7 cellular contexts compared by ENCODE assay signal in genomic region chr16:68107529-68107928, GRCh38. TPM values are rescaled to one million over a fixed set of nuclear protein-coding genes. Genes with fewer than 3 reads are reported as not detected.
DNase-seq lines count a peak whose midpoint lies in the region; ATAC-seq and TF ChIP-seq lines count a peak whose summit lies in the region.
"Not testable (repeated sequence)": the region's sequence is repeated elsewhere in the genome, so short reads cannot be mapped to it uniquely, and the experiment has no call there.

No MANE protein-coding gene starts in this region.

- not testable (repeated sequence) for TF ChIP-seq CTCF in CD4-positive, alpha-beta T cell (IDR thresholded peaks at IDR 0.05)

- not testable (repeated sequence) for DNase-seq in CD4-positive, alpha-beta T cell; CD8-positive, alpha-beta memory T cell; activated T-cell treated with anti-CD3 and anti-CD28 coated beads, Interleukin-2, amount 50 U/mL, for 72 hours; central memory CD8-positive, alpha-beta T cell (ENCODE audit: low spot score in 2 of 2); naive thymus-derived CD4-positive, alpha-beta T cell; stimulated activated effector memory CD8-positive, alpha-beta T cell treated with anti-CD3 and anti-CD28 coated beads, Interleukin-12 subunit alpha, Interleukin-12 subunit beta, amount 100 ng/mL, for 72 hours (ENCODE audit: low spot score in 2 of 2)

- H3K4me3 ChIP-seq in CD8-positive, alpha-beta memory T cell (ENCODE audit: low read length); naive thymus-derived CD4-positive, alpha-beta T cell (ENCODE audit: low read length): not testable (repeated sequence)

- H3K36me3 Mint-ChIP-seq in CD4-positive, alpha-beta T cell (ENCODE audit: low read depth) = peaks cover 63% of the 10 kb centered on the region
- H3K36me3 Mint-ChIP-seq in CD8-positive, alpha-beta memory T cell = peaks cover 19 to 38% (median 33%) of the 10 kb centered on the region in 3 donors
- H3K36me3 Mint-ChIP-seq in activated T-cell treated with anti-CD3 and anti-CD28 coated beads, Interleukin-2, amount 50 U/mL, for 72 hours (ENCODE audit: insufficient read depth in 2 of 2) = peaks cover 34 to 54% of the 10 kb centered on the region in 2 donors
- H3K36me3 Mint-ChIP-seq in activated naive CD4-positive, alpha-beta T cell treated with anti-CD3 and anti-CD28 coated beads, Interleukin-2, amount 50 U/mL, for 24 hours = peaks cover 35% of the 10 kb centered on the region
- H3K36me3 Mint-ChIP-seq in central memory CD8-positive, alpha-beta T cell (ENCODE audit: insufficient read depth) = not testable (repeated sequence)
- peaks cover 23 to 68% (median 49%) of the 10 kb centered on the region in 5 donors for H3K36me3 Mint-ChIP-seq in naive thymus-derived CD4-positive, alpha-beta T cell
- peaks cover 56% of the 10 kb centered on the region for H3K36me3 Mint-ChIP-seq in stimulated activated effector memory CD8-positive, alpha-beta T cell treated with anti-CD3 and anti-CD28 coated beads, Interleukin-12 subunit alpha, Interleukin-12 subunit beta, amount 100 ng/mL, for 72 hours

- not testable (repeated sequence) for H3K9me3 ChIP-seq in CD4-positive, alpha-beta T cell (ENCODE audit: control insufficient read depth, low read length); CD8-positive, alpha-beta memory T cell (ENCODE audit: low read length); naive thymus-derived CD4-positive, alpha-beta T cell (ENCODE audit: control insufficient read depth in 2 of 3, low read length in 3 of 3)

- peak overlapping the region; percentile 48 for H3K27ac Mint-ChIP-seq in CD4-positive, alpha-beta T cell
- peak overlapping the region in 5 of 8 donors; percentile 10 to 68 (median 54) for H3K27ac Mint-ChIP-seq in CD8-positive, alpha-beta memory T cell
- peak overlapping the region; percentile 43 for H3K27ac Mint-ChIP-seq in activated T-cell treated with anti-CD3 and anti-CD28 coated beads, Interleukin-2, amount 50 U/mL, for 72 hours
- H3K27ac Mint-ChIP-seq in activated naive CD4-positive, alpha-beta T cell treated with anti-CD3 and anti-CD28 coated beads, Interleukin-2, amount 50 U/mL, for 24 hours = peak overlapping the region; percentile 77
- H3K27ac Mint-ChIP-seq in central memory CD8-positive, alpha-beta T cell (ENCODE audit: low read depth) = peak overlapping the region; percentile 45
- peak overlapping the region in 5 of 9 donors; percentile 14 to 63 (median 19) for H3K27ac Mint-ChIP-seq in naive thymus-derived CD4-positive, alpha-beta T cell
- H3K27ac Mint-ChIP-seq in stimulated activated effector memory CD8-positive, alpha-beta T cell treated with anti-CD3 and anti-CD28 coated beads, Interleukin-12 subunit alpha, Interleukin-12 subunit beta, amount 100 ng/mL, for 72 hours = peak overlapping the region; percentile 45

- not testable (repeated sequence) for H3K27me3 ChIP-seq in CD4-positive, alpha-beta T cell (ENCODE audit: control insufficient read depth, insufficient read depth, low read length); CD8-positive, alpha-beta memory T cell (ENCODE audit: insufficient read depth, low read length, poor library complexity, severe bottlenecking); naive thymus-derived CD4-positive, alpha-beta T cell (ENCODE audit: control insufficient read depth in 2 of 2, insufficient read depth in 2 of 2, low read length in 2 of 2)

- H3K4me1 Mint-ChIP-seq in CD4-positive, alpha-beta T cell (ENCODE audit: low read depth) = peaks cover 89% of the 10 kb centered on the region
- peaks cover 82 to 93% (median 92%) of the 10 kb centered on the region in 3 donors for H3K4me1 Mint-ChIP-seq in CD8-positive, alpha-beta memory T cell
- H3K4me1 Mint-ChIP-seq in activated T-cell treated with anti-CD3 and anti-CD28 coated beads, Interleukin-2, amount 50 U/mL, for 72 hours (ENCODE audit: low read depth) = peaks cover 74% of the 10 kb centered on the region
- peaks cover 91% of the 10 kb centered on the region for H3K4me1 Mint-ChIP-seq in activated naive CD4-positive, alpha-beta T cell treated with anti-CD3 and anti-CD28 coated beads, Interleukin-2, amount 50 U/mL, for 24 hours
- peaks cover 94% of the 10 kb centered on the region for H3K4me1 Mint-ChIP-seq in central memory CD8-positive, alpha-beta T cell
- H3K4me1 Mint-ChIP-seq in naive thymus-derived CD4-positive, alpha-beta T cell = peaks cover 63 to 94% (median 85%) of the 10 kb centered on the region in 7 donors
- H3K4me1 Mint-ChIP-seq in stimulated activated effector memory CD8-positive, alpha-beta T cell treated with anti-CD3 and anti-CD28 coated beads, Interleukin-12 subunit alpha, Interleukin-12 subunit beta, amount 100 ng/mL, for 72 hours = peaks cover 95% of the 10 kb centered on the region

- CTCF ChIA-PET in CD4-positive, alpha-beta T cell (lab: Charles Lee) = interaction anchor here (1.0 kb wide), 1 partner anchor 14 kb away, joined by 3 read pairs; no protein-coding TSS in a partner anchor
- CTCF ChIA-PET in CD8-positive, alpha-beta memory T cell (lab: Charles Lee) = interaction anchor here (1.1 kb wide), 1 partner anchor 17 kb away, joined by 3 read pairs; no protein-coding TSS in a partner anchor
- CTCF ChIA-PET in naive thymus-derived CD4-positive, alpha-beta T cell (lab: Charles Lee) = interaction anchor here (1.2 kb wide), 1 partner anchor 14 kb away, joined by 7 read pairs; no protein-coding TSS in a partner anchor

- H3K9me3 Mint-ChIP-seq in CD4-positive, alpha-beta T cell = peaks cover 18% of the 10 kb centered on the region
- H3K9me3 Mint-ChIP-seq in CD8-positive, alpha-beta memory T cell = peaks cover 7 to 29% (median 28%) of the 10 kb centered on the region in 5 donors
- H3K9me3 Mint-ChIP-seq in activated T-cell treated with anti-CD3 and anti-CD28 coated beads, Interleukin-2, amount 50 U/mL, for 72 hours = peaks cover 28% of the 10 kb centered on the region in 2 donors
- not testable (repeated sequence) for H3K9me3 Mint-ChIP-seq in activated naive CD4-positive, alpha-beta T cell treated with anti-CD3 and anti-CD28 coated beads, Interleukin-2, amount 50 U/mL, for 24 hours; central memory CD8-positive, alpha-beta T cell
- H3K9me3 Mint-ChIP-seq in naive thymus-derived CD4-positive, alpha-beta T cell = peaks cover 0 to 53% (median 31%) of the 10 kb centered on the region in 11 donors
- peaks cover 24% of the 10 kb centered on the region for H3K9me3 Mint-ChIP-seq in stimulated activated effector memory CD8-positive, alpha-beta T cell treated with anti-CD3 and anti-CD28 coated beads, Interleukin-12 subunit alpha, Interleukin-12 subunit beta, amount 100 ng/mL, for 72 hours

- POLR2A ChIA-PET in CD4-positive, alpha-beta T cell (lab: Charles Lee) = interaction anchor here (1.2 kb wide), 1 partner anchor 10 kb away, joined by 4 read pairs; no protein-coding TSS in a partner anchor
- POLR2A ChIA-PET in CD8-positive, alpha-beta memory T cell (lab: Charles Lee) = interaction anchor here (0.6 to 1.2 kb wide), 2 partner anchors 23 to 552 kb away, joined by 3 to 4 read pairs; no protein-coding TSS in a partner anchor
- POLR2A ChIA-PET in naive thymus-derived CD4-positive, alpha-beta T cell (lab: Charles Lee) = not testable (repeated sequence)

- peaks cover 34% of the 10 kb centered on the region for H3K4me1 ChIP-seq in CD8-positive, alpha-beta memory T cell (ENCODE audit: insufficient read depth, low read length)
- peaks cover 19 to 27% of the 10 kb centered on the region in 2 donors for H3K4me1 ChIP-seq in naive thymus-derived CD4-positive, alpha-beta T cell (ENCODE audit: control insufficient read depth in 2 of 2, insufficient read depth in 2 of 2, low read length in 2 of 2)

- H3K27ac ChIP-seq in CD4-positive, alpha-beta T cell (ENCODE audit: low read depth, low read length); CD8-positive, alpha-beta memory T cell (ENCODE audit: low read depth, low read length); naive thymus-derived CD4-positive, alpha-beta T cell (ENCODE audit: low read depth, low read length): not testable (repeated sequence)

- intact Hi-C loops in CD4-positive, alpha-beta T cell (cut with DNase I, micrococcal nuclease); naive thymus-derived CD4-positive, alpha-beta T cell (cut with micrococcal nuclease): not testable (repeated sequence)

- not testable (repeated sequence) for H3K36me3 ChIP-seq in CD8-positive, alpha-beta memory T cell (ENCODE audit: insufficient read depth, low read length); naive thymus-derived CD4-positive, alpha-beta T cell (ENCODE audit: control insufficient read depth in 2 of 3, insufficient read depth in 3 of 3, low read length in 3 of 3)

- not testable (repeated sequence) for H3K4me3 Mint-ChIP-seq in CD4-positive, alpha-beta T cell; activated naive CD4-positive, alpha-beta T cell treated with anti-CD3 and anti-CD28 coated beads, Interleukin-2, amount 50 U/mL, for 24 hours
- H3K4me3 Mint-ChIP-seq in CD8-positive, alpha-beta memory T cell = peak overlapping the region in 6 of 7 donors; percentile 3 to 78 (median 30)
- peak overlapping the region in 1 of 2 donors; percentile 21 for H3K4me3 Mint-ChIP-seq in activated T-cell treated with anti-CD3 and anti-CD28 coated beads, Interleukin-2, amount 50 U/mL, for 72 hours
- H3K4me3 Mint-ChIP-seq in central memory CD8-positive, alpha-beta T cell = peak overlapping the region; percentile 48
- H3K4me3 Mint-ChIP-seq in naive thymus-derived CD4-positive, alpha-beta T cell = peak overlapping the region in 7 of 10 donors; percentile 47 to 73 (median 54)
- H3K4me3 Mint-ChIP-seq in stimulated activated effector memory CD8-positive, alpha-beta T cell treated with anti-CD3 and anti-CD28 coated beads, Interleukin-12 subunit alpha, Interleukin-12 subunit beta, amount 100 ng/mL, for 72 hours = peak overlapping the region; percentile 23

- not testable (repeated sequence) for H3K27me3 Mint-ChIP-seq in CD4-positive, alpha-beta T cell; CD8-positive, alpha-beta memory T cell; activated T-cell treated with anti-CD3 and anti-CD28 coated beads, Interleukin-2, amount 50 U/mL, for 72 hours (ENCODE audit: low read depth); activated naive CD4-positive, alpha-beta T cell treated with anti-CD3 and anti-CD28 coated beads, Interleukin-2, amount 50 U/mL, for 24 hours; central memory CD8-positive, alpha-beta T cell; naive thymus-derived CD4-positive, alpha-beta T cell

- peak; percentile 14 for ATAC-seq in CD4-positive, alpha-beta T cell (ENCODE audit: poor library complexity)
- ATAC-seq in activated T-cell treated with anti-CD3 and anti-CD28 coated beads, Interleukin-2, amount 50 U/mL, for 72 hours (replicated peaks in 1 of 2); naive thymus-derived CD4-positive, alpha-beta T cell; stimulated activated effector memory CD8-positive, alpha-beta T cell treated with anti-CD3 and anti-CD28 coated beads, Interleukin-12 subunit alpha, Interleukin-12 subunit beta, amount 100 ng/mL, for 72 hours: not testable (repeated sequence)
- peak; percentile 35 for ATAC-seq in central memory CD8-positive, alpha-beta T cell (replicated peaks; ENCODE audit: extremely low read depth, poor library complexity, severe bottlenecking)

RNA-seq across cellular contexts. Expression of gene NFATC3, which starts 22.4 kb away (rescaled TPM):
- 10 to 100 TPM; 84.8 to 94.4 TPM for total RNA-seq in CD4-positive, alpha-beta T cell
- total RNA-seq in CD8-positive, alpha-beta memory T cell = 10 to 100 TPM; 91.1 to 95.9 TPM
- polyA plus RNA-seq in CD8-positive, alpha-beta memory T cell = 120 TPM
- total RNA-seq in activated T-cell treated with anti-CD3 and anti-CD28 coated beads, Interleukin-2, amount 50 U/mL, for 72 hours = 10 to 100 TPM; 79.7 to 82.5 TPM
- total RNA-seq in naive thymus-derived CD4-positive, alpha-beta T cell = 100 to 1,000 TPM; 120 to 151 (median 147) TPM
- polyA plus RNA-seq in naive thymus-derived CD4-positive, alpha-beta T cell = 100 to 1,000 TPM in 1 of 2 donors, 10 to 100 TPM in 1; 75.8 to 109 TPM

Comparison
In these comparisons a context has a peak if more than half of its experiments do, and no peak if none do; other contexts are left out.
1. H3K27ac Mint-ChIP-seq: peak in every context shown above with its lines; median percentile 77 in activated naive CD4-positive, alpha-beta T cell treated with anti-CD3 and anti-CD28 coated beads, Interleukin-2, amount 50 U/mL, for 24 hours; 54 in CD8-positive, alpha-beta memory T cell; 48 in CD4-positive, alpha-beta T cell; 45 in central memory CD8-positive, alpha-beta T cell; 45 in stimulated activated effector memory CD8-positive, alpha-beta T cell treated with anti-CD3 and anti-CD28 coated beads, Interleukin-12 subunit alpha, Interleukin-12 subunit beta, amount 100 ng/mL, for 72 hours; 43 in activated T-cell treated with anti-CD3 and anti-CD28 coated beads, Interleukin-2, amount 50 U/mL, for 72 hours; 19 in naive thymus-derived CD4-positive, alpha-beta T cell.